Comparison of ENCODE assay signal across 5 cellular contexts in genomic region chr9:133227996-133228395, GRCh38. TPM values are rescaled to one million over a fixed set of nuclear protein-coding genes. Genes with fewer than 3 reads are reported as not detected.
"Had no signal": no experiment of that assay in that cellular context is flagged by ENCODE, and none has a peak within 500 bp of the region (broad histone marks: within the 10 kb centered on the region; RNA-seq: fewer than 3 reads in every experiment).

No MANE protein-coding gene starts in this region.

RNA-seq across cellular contexts. Expression of gene OBP2B, which starts 18.9 kb away (rescaled TPM):
- total RNA-seq: K562, M059J, Right ventricle myocardium superior, SJSA1 had no signal
- polyA plus RNA-seq: IgD-negative memory B cell, K562 had no signal

RNA-seq across cellular contexts. Expression of gene ABO, which starts 47.0 kb away (rescaled TPM):
- total RNA-seq: M059J, SJSA1 had no signal
- polyA plus RNA-seq: IgD-negative memory B cell had no signal
